In genomic region chrX:13985697-13986435, GRCh38 we compare ENCODE assay signal across 20 cellular contexts. TPM values are rescaled to one million over a fixed set of nuclear protein-coding genes. Genes with fewer than 3 reads are reported as not detected.
DNase-seq lines count a peak whose midpoint lies in the region; ATAC-seq, FAIRE-seq and TF ChIP-seq lines count a peak whose summit lies in the region.
"Had no signal": no experiment of that assay in that cellular context is flagged by ENCODE, and none has a peak within 500 bp of the region (broad histone marks: within the 10 kb centered on the region; RNA-seq: fewer than 3 reads in every experiment).

No MANE protein-coding gene starts in this region.

- ATAC-seq in HG02852 (IDR thresholded peaks at IDR 0.05; ENCODE audit: unreplicated experiment): peak; percentile 85
- ATAC-seq: effector memory CD8-positive, alpha-beta T cell; heart right ventricle; right lobe of liver had no signal

- TF ChIP-seq CTCF in dorsolateral prefrontal cortex (IDR thresholded peaks at IDR 0.05 in 54 of 56, conservative IDR thresholded peaks at IDR 0.05 in 2 of 56; ENCODE audit: low read depth in 1 of 56, partially characterized antibody in 56 of 56): no peak

- DNase-seq in GM12891 (ENCODE audit: insufficient read length, low spot score) (no peak), GM19239 (ENCODE audit: insufficient read length, low spot score) (no peak), OCI-M1 (lab: John Stamatoyannopoulos, UW) (peak; percentile 3), GM19240 (ENCODE audit: insufficient read length, low spot score) (no peak), amniotic stem cell (lab: John Stamatoyannopoulos, UW) (no peak), dorsolateral prefrontal cortex (no peak)
- no peak for DNase-seq in NK-92 treated with Interleukin-12 subunit alpha and Interleukin-12 subunit beta, amount 100 ng/mL, for 24 hours (lab: John Stamatoyannopoulos, UW)
- DNase-seq: activated CD4-positive, CD25-positive, alpha-beta regulatory T cell; activated effector memory CD4-positive, alpha-beta T cell treated with anti-CD3 and anti-CD28 coated beads, Interleukin-2, amount 50 U/mL, for 16 hours; amygdala; CD4-positive, alpha-beta T cell; DMS79 treated with DMSO at 0.1 percent for 48 hours; effector memory CD8-positive, alpha-beta T cell; heart right ventricle; NCI-H1436; NCI-H226; right lobe of liver; Right ventricle myocardium superior; uterus had no signal

- H3K27ac ChIP-seq in dorsolateral prefrontal cortex: no peak overlapping the region
- H3K27ac ChIP-seq: heart right ventricle, right lobe of liver, uterus had no signal

- intact Hi-C loops in dorsolateral prefrontal cortex (cut with DNase I): no loop called here

- peak; percentile 9 for FAIRE-seq in GM12891 (lab: Jason Lieb, UNC)
- peak; percentile 73 for FAIRE-seq in GM19239 (lab: Jason Lieb, UNC)

- H3K4me3 ChIP-seq in dorsolateral prefrontal cortex: no peak overlapping the region
- H3K4me3 ChIP-seq: heart right ventricle, right lobe of liver, uterus had no signal

- TF ChIP-seq POLR2A in GM12891 (IDR thresholded peaks at IDR 0.05; ENCODE audit: low read depth, low read length): no peak

- H3K27me3 ChIP-seq in dorsolateral prefrontal cortex: peaks cover 0 to 60% (median 5%) of the 10 kb centered on the region in 45 donors
- H3K27me3 ChIP-seq: right lobe of liver, uterus had no signal

TF ChIP-seq in GM12891, 5 proteins besides CTCF, POLR2A, EP300 and RAD21:
- TF ChIP-seq POLR2AphosphoS5 (IDR thresholded peaks at IDR 0.05; ENCODE audit: low read depth, low read length) (no peak), POU2F2 (IDR thresholded peaks at IDR 0.05; ENCODE audit: low read depth, low read length) (no peak), PAX5 (IDR thresholded peaks at IDR 0.05; ENCODE audit: insufficient read depth, low read length, severe bottlenecking) (no peak), TAF1 (IDR thresholded peaks at IDR 0.05; ENCODE audit: low read depth, low read length) (no peak), SPI1 (IDR thresholded peaks at IDR 0.05; ENCODE audit: low read depth, low read length) (no peak)

RNA-seq across cellular contexts. Expression of gene GEMIN8, which starts 43.8 kb away (rescaled TPM):
- polyA plus RNA-seq in GM12891 (2012; ENCODE audit: low read depth, missing spikeins): 18.6 TPM
- total RNA-seq in dorsolateral prefrontal cortex: 10 to 100 TPM in 119 of 120 experiments, 1 to 10 TPM in 1; 9.8 to 42.5 (median 21.9) TPM
